1 cellular context compared by ENCODE assay signal in genomic region chr13:66689037-66689619, GRCh38.
TF ChIP-seq lines count a peak whose summit lies in the region.

No MANE protein-coding gene starts in this region.

TF ChIP-seq in HCT116, 20 proteins besides CTCF, POLR2A, EP300 and RAD21 (continued from another document):
- TF ChIP-seq ELF1 (IDR thresholded peaks at IDR 0.05; ENCODE audit: borderline replicate concordance, low read depth) (no peak), MAX (IDR thresholded peaks at IDR 0.05) (no peak)
TF ChIP-seq in HCT116: peak in this region for 0.
